16 cellular contexts compared by ENCODE assay signal in the genomic region with DNA sequence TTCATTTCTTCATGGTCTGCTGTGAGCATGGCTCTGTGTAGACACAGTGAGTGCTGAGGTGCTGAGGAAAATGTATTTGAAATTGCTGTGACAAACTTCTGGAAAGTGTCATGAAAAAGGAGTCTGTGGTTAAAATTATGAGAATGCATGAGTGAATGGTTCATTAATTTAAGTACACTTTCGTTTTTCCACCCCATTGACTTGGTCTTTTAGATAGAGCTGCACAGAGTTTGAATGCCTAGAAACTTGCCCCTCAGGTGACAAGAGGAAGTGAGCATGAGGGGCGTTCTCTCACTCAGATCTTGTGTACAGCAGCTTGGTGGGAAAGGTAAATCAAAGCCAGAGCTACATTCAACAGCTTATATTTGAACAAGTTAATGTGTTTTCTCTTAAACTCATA.
DNase-seq lines count a peak whose midpoint lies in the region; ATAC-seq lines count a peak whose summit lies in the region.
"Had no signal": no experiment of that assay in that cellular context is flagged by ENCODE, and none has a peak within 500 bp of the region (broad histone marks: within the 10 kb centered on the region; RNA-seq: fewer than 3 reads in every experiment).

No MANE protein-coding gene starts in this region.

- peak; percentile 50 for ATAC-seq in GM18867 (IDR thresholded peaks at IDR 0.05; ENCODE audit: unreplicated experiment)

- DNase-seq in DMS79 (lab: John Stamatoyannopoulos, UW): peak; percentile 68
- DNase-seq in NCI-H69 (lab: John Stamatoyannopoulos, UW): peak; percentile 45
- peak; percentile 58 for DNase-seq in left kidney (ENCODE audit: low read depth, low spot score)
- no peak for DNase-seq in NCI-H2227 treated with DMSO at 0.1 percent for 48 hours (lab: John Stamatoyannopoulos, UW)
- DNase-seq in dedifferentiated amniotic fluid mesenchymal stem cell (ENCODE audit: extremely low spot score): no peak
- DNase-seq in stimulated activated naive CD4-positive, alpha-beta T cell (lab: John Stamatoyannopoulos, UW): no peak
- no peak for DNase-seq in NCI-H2196 treated with DMSO at 0.1 percent for 48 hours (lab: John Stamatoyannopoulos, UW; ENCODE audit: unreplicated experiment)
- DNase-seq: C1 segment of cervical spinal cord; CD4-positive, alpha-beta T cell; DMS153; GF-D8; HCEC 1CT; HFFc6; IMR-90; KBM-7 had no signal

Comparison
In these comparisons a context has a peak if more than half of its experiments do, and no peak if none do; other contexts are left out.
1. DNase-seq: peak in DMS79 (single experiment), NCI-H69 (single experiment) and left kidney (single experiment); none in NCI-H2227 treated with DMSO at 0.1 percent for 48 hours (single experiment), dedifferentiated amniotic fluid mesenchymal stem cell (single experiment), stimulated activated naive CD4-positive, alpha-beta T cell (0 of 6) and NCI-H2196 treated with DMSO at 0.1 percent for 48 hours (single experiment).